In genomic region chr15:80955571-80956452, GRCh38 we compare ENCODE assay signal across 1 cellular context.
A peak's percentile ranks its signal among the peaks of the same experiment; 100 is the strongest.
TF ChIP-seq lines count a peak whose summit lies in the region.

No MANE protein-coding gene starts in this region.

TF ChIP-seq in HEK293, 187 proteins besides CTCF, POLR2A, EP300 and RAD21 (continued from another document and continues in another):
- TF ChIP-seq ZNF518A (tag by site-specific recombination; conservative IDR thresholded peaks at IDR 0.05; ENCODE audit: low read depth) (peak; percentile 30; the same call in 1 of the 2 replicates), ZFP69B (tag by site-specific recombination; IDR thresholded peaks at IDR 0.05) (0 out of 2 replicates have a peak, but pooled peaks have one; percentile 28), ZNF18 (tag by site-specific recombination; IDR thresholded peaks at IDR 0.05) (peak; percentile 40; the same call in 1 of the 2 replicates), GLIS1 (tag by site-specific recombination; IDR thresholded peaks at IDR 0.05) (peak; percentile 73), ZNF629 (tag by site-specific recombination; IDR thresholded peaks at IDR 0.05) (peak; percentile 85), ZBTB21 (tag by site-specific recombination; IDR thresholded peaks at IDR 0.05) (peak; percentile 59; the same call in 1 of the 2 replicates), ZNF133 (tag by site-specific recombination; IDR thresholded peaks at IDR 0.05) (0 out of 2 replicates have a peak, but pooled peaks have one; percentile 7), ZNF324 (tag by site-specific recombination; IDR thresholded peaks at IDR 0.05) (peak; percentile 74; the same call in 1 of the 2 replicates), ZNF24 (tag by site-specific recombination; IDR thresholded peaks at IDR 0.05) (peak; percentile 71), OSR2 (tag by site-specific recombination; IDR thresholded peaks at IDR 0.05) (peak; percentile 70), ZNF280D (tag by site-specific recombination; IDR thresholded peaks at IDR 0.05) (peak; percentile 49; the same call in 1 of the 2 replicates), ZNF2 (tag by site-specific recombination; IDR thresholded peaks at IDR 0.05) (peak; percentile 81; the same call in 1 of the 2 replicates), GLIS2 (tag by site-specific recombination; IDR thresholded peaks at IDR 0.05) (peak; percentile 83), ZNF394 (tag by site-specific recombination; IDR thresholded peaks at IDR 0.05; ENCODE audit: borderline replicate concordance) (peak; percentile 67; the same call in 1 of the 2 replicates), ZFP37 (tag by site-specific recombination; IDR thresholded peaks at IDR 0.05) (peak; percentile 54; the same call in 1 of the 2 replicates), ZBTB20 (tag by site-specific recombination; IDR thresholded peaks at IDR 0.05) (0 out of 2 replicates have a peak, but pooled peaks have one; percentile 24), ZSCAN18 (tag by site-specific recombination; IDR thresholded peaks at IDR 0.05) (0 out of 2 replicates have a peak, but pooled peaks have one; percentile 44), ZBTB17 (tag by site-specific recombination; IDR thresholded peaks at IDR 0.05) (peak; percentile 72; the same call in 1 of the 2 replicates), INSM2 (tag by site-specific recombination; IDR thresholded peaks at IDR 0.05) (peak; percentile 56; the same call in 1 of the 2 replicates), ZNF398 (tag by site-specific recombination; IDR thresholded peaks at IDR 0.05) (peak; percentile 61), PRDM10 (tag by site-specific recombination; IDR thresholded peaks at IDR 0.05) (peak; percentile 95), ZNF473 (tag by site-specific recombination; IDR thresholded peaks at IDR 0.05) (0 out of 2 replicates have a peak, but pooled peaks have one; percentile 54), ZNF335 (tag by site-specific recombination; conservative IDR thresholded peaks at IDR 0.05) (peak; percentile 82), ZNF362 (tag by site-specific recombination; IDR thresholded peaks at IDR 0.05) (peak; percentile 94), KLF8 (tag by site-specific recombination; IDR thresholded peaks at IDR 0.05) (peak; percentile 74), ZNF692 (tag by site-specific recombination; IDR thresholded peaks at IDR 0.05) (peak; percentile 81; the same call in 1 of the 2 replicates), ZEB2 (tag by site-specific recombination; IDR thresholded peaks at IDR 0.05) (peak; percentile 79), ZSCAN23 (tag by site-specific recombination; IDR thresholded peaks at IDR 0.05) (0 out of 2 replicates have a peak, but pooled peaks have one; percentile 47)
